ENCODE assay signal across 1 cellular context in the genomic region with DNA sequence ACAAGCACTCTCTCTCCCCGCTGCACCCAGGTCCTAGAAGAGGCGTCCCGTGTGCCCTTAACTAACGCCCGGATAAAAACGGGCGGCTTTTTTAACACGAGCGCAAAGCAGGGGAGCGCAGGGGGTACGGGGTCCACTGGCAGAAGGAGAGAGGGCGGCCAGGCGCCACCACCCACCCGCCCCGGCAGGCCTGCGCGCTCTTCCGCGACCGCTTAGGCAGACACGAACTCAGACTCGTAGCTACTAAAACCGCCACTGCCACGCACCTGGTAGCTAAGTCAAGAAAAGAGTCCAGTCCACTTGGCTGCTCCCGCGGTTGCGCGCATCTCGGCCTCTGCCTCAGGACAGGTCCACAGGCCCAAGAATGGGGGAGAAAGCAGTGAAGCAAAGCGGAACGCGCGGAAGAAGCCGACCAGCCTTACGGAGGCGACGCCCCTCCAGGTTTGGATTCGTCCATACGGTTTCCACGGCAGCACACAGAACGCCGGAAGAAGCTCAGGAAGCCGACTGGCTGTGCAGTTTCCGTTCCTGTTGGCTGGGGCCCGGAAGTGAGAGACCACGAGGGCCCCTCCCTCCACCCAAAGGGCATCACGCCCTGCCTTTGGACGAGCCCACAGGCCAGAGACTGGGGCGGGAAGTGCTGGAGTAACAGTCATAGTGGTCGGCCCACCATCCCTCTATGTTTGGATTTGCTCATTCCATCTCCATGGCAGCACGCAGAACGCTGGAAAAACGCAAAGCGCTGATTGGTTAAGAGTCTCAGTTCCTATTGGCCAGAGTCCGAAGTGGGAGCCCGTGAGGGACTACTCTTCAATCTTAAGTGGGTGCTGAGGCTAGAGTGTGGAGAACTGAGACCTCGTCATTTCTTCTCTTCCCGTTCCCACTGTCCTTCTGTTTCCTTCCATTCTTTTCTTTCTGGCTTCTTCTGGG.
A peak's percentile ranks its signal among the peaks of the same experiment; 100 is the strongest.
TF ChIP-seq lines count a peak whose summit lies in the region.

A gene (minus strand): TSS at position 354 of the 930 bp plus-strand sequence. CDS start 7,344 bp downstream, outside the sequence.

TF ChIP-seq in K562, 482 proteins besides CTCF, POLR2A, EP300 and RAD21 (continued from another document and continues in another):
- TF ChIP-seq, protein P1, sequence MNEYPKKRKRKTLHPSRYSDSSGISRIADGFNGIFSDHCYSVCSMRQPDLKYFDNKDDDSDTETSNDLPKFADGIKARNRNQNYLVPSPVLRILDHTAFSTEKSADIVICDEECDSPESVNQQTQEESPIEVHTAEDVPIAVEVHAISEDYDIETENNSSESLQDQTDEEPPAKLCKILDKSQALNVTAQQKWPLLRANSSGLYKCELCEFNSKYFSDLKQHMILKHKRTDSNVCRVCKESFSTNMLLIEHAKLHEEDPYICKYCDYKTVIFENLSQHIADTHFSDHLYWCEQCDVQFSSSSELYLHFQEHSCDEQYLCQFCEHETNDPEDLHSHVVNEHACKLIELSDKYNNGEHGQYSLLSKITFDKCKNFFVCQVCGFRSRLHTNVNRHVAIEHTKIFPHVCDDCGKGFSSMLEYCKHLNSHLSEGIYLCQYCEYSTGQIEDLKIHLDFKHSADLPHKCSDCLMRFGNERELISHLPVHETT (CRISPR knock-in tag; conservative IDR thresholded peaks at IDR 0.05 in 1 of 2, IDR thresholded peaks at IDR 0.05 in 1 of 2): peak in 1 of 2 experiments; percentile 66; a peak in 1 of 4 replicates
- TF ChIP-seq, protein P2, sequence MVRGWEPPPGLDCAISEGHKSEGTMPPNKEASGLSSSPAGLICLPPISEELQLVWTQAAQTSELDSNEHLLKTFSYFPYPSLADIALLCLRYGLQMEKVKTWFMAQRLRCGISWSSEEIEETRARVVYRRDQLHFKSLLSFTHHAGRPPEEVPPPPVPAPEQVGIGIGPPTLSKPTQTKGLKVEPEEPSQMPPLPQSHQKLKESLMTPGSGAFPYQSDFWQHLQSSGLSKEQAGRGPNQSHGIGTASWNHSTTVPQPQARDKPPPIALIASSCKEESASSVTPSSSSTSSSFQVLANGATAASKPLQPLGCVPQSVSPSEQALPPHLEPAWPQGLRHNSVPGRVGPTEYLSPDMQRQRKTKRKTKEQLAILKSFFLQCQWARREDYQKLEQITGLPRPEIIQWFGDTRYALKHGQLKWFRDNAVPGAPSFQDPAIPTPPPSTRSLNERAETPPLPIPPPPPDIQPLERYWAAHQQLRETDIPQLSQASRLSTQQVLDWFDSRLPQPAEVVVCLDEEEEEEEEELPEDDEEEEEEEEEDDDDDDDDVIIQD (CRISPR knock-in tag; IDR thresholded peaks at IDR 0.05): no peak
- peak; percentile 99 for TF ChIP-seq SREBF1 (IDR thresholded peaks at IDR 0.05; ENCODE audit: borderline replicate concordance, low read depth, low read length)
- no peak for TF ChIP-seq NCOA1 (IDR thresholded peaks at IDR 0.05; ENCODE audit: low read depth)
- TF ChIP-seq IRF2 (CRISPR knock-in tag; IDR thresholded peaks at IDR 0.05): no peak
- TF ChIP-seq DDX20 (tag; IDR thresholded peaks at IDR 0.05; ENCODE audit: low read depth): no peak
- TF ChIP-seq NCOR1 (IDR thresholded peaks at IDR 0.05): no peak
- no peak for TF ChIP-seq ZNF239 (CRISPR knock-in tag; IDR thresholded peaks at IDR 0.05)
- TF ChIP-seq KLF13 (tag; IDR thresholded peaks at IDR 0.05; ENCODE audit: borderline replicate concordance, low read depth): peak; percentile 73
- TF ChIP-seq, protein P3, sequence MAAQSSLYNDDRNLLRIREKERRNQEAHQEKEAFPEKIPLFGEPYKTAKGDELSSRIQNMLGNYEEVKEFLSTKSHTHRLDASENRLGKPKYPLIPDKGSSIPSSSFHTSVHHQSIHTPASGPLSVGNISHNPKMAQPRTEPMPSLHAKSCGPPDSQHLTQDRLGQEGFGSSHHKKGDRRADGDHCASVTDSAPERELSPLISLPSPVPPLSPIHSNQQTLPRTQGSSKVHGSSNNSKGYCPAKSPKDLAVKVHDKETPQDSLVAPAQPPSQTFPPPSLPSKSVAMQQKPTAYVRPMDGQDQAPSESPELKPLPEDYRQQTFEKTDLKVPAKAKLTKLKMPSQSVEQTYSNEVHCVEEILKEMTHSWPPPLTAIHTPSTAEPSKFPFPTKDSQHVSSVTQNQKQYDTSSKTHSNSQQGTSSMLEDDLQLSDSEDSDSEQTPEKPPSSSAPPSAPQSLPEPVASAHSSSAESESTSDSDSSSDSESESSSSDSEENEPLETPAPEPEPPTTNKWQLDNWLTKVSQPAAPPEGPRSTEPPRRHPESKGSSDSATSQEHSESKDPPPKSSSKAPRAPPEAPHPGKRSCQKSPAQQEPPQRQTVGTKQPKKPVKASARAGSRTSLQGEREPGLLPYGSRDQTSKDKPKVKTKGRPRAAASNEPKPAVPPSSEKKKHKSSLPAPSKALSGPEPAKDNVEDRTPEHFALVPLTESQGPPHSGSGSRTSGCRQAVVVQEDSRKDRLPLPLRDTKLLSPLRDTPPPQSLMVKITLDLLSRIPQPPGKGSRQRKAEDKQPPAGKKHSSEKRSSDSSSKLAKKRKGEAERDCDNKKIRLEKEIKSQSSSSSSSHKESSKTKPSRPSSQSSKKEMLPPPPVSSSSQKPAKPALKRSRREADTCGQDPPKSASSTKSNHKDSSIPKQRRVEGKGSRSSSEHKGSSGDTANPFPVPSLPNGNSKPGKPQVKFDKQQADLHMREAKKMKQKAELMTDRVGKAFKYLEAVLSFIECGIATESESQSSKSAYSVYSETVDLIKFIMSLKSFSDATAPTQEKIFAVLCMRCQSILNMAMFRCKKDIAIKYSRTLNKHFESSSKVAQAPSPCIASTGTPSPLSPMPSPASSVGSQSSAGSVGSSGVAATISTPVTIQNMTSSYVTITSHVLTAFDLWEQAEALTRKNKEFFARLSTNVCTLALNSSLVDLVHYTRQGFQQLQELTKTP (IDR thresholded peaks at IDR 0.05; ENCODE audit: low read depth in 1 of 2, partially characterized antibody in 2 of 2): no peak
- TF ChIP-seq CBX8 (IDR thresholded peaks at IDR 0.05; ENCODE audit: borderline replicate concordance, extremely low read depth, low read depth, low read length, poor library complexity, severe bottlenecking): no peak
- TF ChIP-seq, protein P4, sequence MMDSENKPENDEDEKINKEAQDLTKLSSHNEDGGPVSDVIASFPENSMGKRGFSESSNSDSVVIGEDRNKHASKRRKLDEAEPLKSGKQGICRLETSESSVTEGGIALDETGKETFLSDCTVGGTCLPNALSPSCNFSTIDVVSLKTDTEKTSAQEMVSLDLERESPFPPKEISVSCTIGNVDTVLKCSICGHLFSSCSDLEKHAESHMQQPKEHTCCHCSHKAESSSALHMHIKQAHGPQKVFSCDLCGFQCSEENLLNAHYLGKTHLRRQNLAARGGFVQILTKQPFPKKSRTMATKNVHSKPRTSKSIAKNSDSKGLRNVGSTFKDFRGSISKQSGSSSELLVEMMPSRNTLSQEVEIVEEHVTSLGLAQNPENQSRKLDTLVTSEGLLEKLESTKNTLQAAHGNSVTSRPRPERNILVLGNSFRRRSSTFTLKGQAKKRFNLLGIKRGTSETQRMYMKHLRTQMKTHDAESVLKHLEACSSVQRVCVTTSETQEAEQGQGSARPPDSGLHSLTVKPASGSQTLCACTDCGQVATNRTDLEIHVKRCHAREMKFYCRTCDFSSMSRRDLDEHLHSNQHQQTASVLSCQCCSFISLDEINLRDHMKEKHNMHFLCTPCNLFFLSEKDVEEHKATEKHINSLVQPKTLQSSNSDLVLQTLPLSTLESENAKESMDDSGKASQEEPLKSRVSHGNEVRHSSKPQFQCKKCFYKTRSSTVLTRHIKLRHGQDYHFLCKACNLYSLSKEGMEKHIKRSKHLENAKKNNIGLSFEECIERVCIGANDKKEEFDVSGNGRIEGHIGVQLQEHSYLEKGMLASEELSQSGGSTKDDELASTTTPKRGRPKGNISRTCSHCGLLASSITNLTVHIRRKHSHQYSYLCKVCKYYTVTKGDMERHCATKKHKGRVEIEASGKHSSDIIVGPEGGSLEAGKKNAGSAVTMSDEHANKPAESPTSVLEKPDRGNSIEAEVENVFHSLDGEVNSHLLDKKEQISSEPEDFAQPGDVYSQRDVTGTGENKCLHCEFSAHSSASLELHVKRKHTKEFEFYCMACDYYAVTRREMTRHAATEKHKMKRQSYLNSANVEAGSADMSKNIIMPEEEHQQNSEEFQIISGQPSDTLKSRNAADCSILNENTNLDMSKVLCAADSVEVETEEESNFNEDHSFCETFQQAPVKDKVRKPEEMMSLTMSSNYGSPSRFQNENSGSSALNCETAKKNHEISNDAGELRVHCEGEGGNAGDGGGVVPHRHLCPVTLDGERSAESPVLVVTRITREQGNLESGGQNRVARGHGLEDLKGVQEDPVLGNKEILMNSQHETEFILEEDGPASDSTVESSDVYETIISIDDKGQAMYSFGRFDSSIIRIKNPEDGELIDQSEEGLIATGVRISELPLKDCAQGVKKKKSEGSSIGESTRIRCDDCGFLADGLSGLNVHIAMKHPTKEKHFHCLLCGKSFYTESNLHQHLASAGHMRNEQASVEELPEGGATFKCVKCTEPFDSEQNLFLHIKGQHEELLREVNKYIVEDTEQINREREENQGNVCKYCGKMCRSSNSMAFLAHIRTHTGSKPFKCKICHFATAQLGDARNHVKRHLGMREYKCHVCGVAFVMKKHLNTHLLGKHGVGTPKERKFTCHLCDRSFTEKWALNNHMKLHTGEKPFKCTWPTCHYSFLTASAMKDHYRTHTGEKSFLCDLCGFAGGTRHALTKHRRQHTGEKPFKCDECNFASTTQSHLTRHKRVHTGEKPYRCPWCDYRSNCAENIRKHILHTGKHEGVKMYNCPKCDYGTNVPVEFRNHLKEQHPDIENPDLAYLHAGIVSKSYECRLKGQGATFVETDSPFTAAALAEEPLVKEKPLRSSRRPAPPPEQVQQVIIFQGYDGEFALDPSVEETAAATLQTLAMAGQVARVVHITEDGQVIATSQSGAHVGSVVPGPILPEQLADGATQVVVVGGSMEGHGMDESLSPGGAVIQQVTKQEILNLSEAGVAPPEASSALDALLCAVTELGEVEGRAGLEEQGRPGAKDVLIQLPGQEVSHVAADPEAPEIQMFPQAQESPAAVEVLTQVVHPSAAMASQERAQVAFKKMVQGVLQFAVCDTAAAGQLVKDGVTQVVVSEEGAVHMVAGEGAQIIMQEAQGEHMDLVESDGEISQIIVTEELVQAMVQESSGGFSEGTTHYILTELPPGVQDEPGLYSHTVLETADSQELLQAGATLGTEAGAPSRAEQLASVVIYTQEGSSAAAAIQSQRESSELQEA (IDR thresholded peaks at IDR 0.05; ENCODE audit: low read depth): no peak
- TF ChIP-seq, protein P5, sequence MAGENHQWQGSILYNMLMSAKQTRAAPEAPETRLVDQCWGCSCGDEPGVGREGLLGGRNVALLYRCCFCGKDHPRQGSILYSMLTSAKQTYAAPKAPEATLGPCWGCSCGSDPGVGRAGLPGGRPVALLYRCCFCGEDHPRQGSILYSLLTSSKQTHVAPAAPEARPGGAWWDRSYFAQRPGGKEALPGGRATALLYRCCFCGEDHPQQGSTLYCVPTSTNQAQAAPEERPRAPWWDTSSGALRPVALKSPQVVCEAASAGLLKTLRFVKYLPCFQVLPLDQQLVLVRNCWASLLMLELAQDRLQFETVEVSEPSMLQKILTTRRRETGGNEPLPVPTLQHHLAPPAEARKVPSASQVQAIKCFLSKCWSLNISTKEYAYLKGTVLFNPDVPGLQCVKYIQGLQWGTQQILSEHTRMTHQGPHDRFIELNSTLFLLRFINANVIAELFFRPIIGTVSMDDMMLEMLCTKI (IDR thresholded peaks at IDR 0.05; ENCODE audit: partially characterized antibody): no peak
- TF ChIP-seq, protein P6, sequence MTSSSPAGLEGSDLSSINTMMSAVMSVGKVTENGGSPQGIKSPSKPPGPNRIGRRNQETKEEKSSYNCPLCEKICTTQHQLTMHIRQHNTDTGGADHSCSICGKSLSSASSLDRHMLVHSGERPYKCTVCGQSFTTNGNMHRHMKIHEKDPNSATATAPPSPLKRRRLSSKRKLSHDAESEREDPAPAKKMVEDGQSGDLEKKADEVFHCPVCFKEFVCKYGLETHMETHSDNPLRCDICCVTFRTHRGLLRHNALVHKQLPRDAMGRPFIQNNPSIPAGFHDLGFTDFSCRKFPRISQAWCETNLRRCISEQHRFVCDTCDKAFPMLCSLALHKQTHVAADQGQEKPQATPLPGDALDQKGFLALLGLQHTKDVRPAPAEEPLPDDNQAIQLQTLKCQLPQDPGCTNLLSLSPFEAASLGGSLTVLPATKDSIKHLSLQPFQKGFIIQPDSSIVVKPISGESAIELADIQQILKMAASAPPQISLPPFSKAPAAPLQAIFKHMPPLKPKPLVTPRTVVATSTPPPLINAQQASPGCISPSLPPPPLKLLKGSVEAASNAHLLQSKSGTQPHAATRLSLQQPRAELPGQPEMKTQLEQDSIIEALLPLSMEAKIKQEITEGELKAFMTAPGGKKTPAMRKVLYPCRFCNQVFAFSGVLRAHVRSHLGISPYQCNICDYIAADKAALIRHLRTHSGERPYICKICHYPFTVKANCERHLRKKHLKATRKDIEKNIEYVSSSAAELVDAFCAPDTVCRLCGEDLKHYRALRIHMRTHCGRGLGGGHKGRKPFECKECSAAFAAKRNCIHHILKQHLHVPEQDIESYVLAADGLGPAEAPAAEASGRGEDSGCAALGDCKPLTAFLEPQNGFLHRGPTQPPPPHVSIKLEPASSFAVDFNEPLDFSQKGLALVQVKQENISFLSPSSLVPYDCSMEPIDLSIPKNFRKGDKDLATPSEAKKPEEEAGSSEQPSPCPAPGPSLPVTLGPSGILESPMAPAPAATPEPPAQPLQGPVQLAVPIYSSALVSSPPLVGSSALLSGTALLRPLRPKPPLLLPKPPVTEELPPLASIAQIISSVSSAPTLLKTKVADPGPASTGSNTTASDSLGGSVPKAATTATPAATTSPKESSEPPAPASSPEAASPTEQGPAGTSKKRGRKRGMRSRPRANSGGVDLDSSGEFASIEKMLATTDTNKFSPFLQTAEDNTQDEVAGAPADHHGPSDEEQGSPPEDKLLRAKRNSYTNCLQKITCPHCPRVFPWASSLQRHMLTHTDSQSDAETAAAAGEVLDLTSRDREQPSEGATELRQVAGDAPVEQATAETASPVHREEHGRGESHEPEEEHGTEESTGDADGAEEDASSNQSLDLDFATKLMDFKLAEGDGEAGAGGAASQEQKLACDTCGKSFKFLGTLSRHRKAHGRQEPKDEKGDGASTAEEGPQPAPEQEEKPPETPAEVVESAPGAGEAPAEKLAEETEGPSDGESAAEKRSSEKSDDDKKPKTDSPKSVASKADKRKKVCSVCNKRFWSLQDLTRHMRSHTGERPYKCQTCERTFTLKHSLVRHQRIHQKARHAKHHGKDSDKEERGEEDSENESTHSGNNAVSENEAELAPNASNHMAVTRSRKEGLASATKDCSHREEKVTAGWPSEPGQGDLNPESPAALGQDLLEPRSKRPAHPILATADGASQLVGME (CRISPR knock-in tag; IDR thresholded peaks at IDR 0.05): peak; percentile 79; the same call in 1 of the 2 replicates
- TF ChIP-seq, protein P7, sequence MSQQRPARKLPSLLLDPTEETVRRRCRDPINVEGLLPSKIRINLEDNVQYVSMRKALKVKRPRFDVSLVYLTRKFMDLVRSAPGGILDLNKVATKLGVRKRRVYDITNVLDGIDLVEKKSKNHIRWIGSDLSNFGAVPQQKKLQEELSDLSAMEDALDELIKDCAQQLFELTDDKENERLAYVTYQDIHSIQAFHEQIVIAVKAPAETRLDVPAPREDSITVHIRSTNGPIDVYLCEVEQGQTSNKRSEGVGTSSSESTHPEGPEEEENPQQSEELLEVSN (IDR thresholded peaks at IDR 0.05; ENCODE audit: borderline replicate concordance in 1 of 2, extremely low read depth in 1 of 2, insufficient read depth in 1 of 2, insufficient read length in 1 of 2, low read depth in 1 of 2, low read length in 1 of 2, poor library complexity in 1 of 2, severe bottlenecking in 1 of 2): peak; percentile 83 to 88
- peak; percentile 45 for TF ChIP-seq TBP (optimal IDR thresholded peaks at IDR 0.05; ENCODE audit: low read depth, low read length)
- TF ChIP-seq KAT7 (CRISPR knock-in tag; IDR thresholded peaks at IDR 0.05; ENCODE audit: borderline replicate concordance): no peak; the same call in 1 of the 2 replicates
- no peak; the same call in 1 of the 2 replicates for TF ChIP-seq CBX5 (IDR thresholded peaks at IDR 0.05; ENCODE audit: borderline replicate concordance, low read depth)
